ENCODE assay signal across 9 cellular contexts in genomic region chr4:24892278-24892677, GRCh38. TPM values are rescaled to one million over a fixed set of nuclear protein-coding genes. Genes with fewer than 3 reads are reported as not detected.
"Had no signal": no experiment of that assay in that cellular context is flagged by ENCODE, and none has a peak within 500 bp of the region (broad histone marks: within the 10 kb centered on the region; RNA-seq: fewer than 3 reads in every experiment).

No MANE protein-coding gene starts in this region.

- H3K4me3 ChIP-seq: GM12878 had no signal

- FAIRE-seq: G401.6, GM12878, GM12891, GM12892, GM18507, GM19239 had no signal

- DNase-seq: GDM1, GF-D8 had no signal

- ATAC-seq: GM12878 had no signal

RNA-seq across cellular contexts. Expression of gene CCDC149, which starts 20.6 kb away (rescaled TPM):
- total RNA-seq: G401 had no signal
